1 cellular context compared by ENCODE assay signal in genomic region chr9:123359546-123359945, GRCh38.
TF ChIP-seq lines count a peak whose summit lies in the region.

No MANE protein-coding gene starts in this region.

TF ChIP-seq in H1, 55 proteins besides CTCF, POLR2A, EP300 and RAD21 (continued from another document):
- TF ChIP-seq CHD1 (IDR thresholded peaks at IDR 0.05; ENCODE audit: low read depth, low read length) (no peak), GABPA (IDR thresholded peaks at IDR 0.05; ENCODE audit: borderline replicate concordance, insufficient read depth, low read length) (no peak), CEBPB (IDR thresholded peaks at IDR 0.05; ENCODE audit: low read depth, low read length) (no peak)
